Comparison of ENCODE assay signal across 14 cellular contexts in the genomic region with DNA sequence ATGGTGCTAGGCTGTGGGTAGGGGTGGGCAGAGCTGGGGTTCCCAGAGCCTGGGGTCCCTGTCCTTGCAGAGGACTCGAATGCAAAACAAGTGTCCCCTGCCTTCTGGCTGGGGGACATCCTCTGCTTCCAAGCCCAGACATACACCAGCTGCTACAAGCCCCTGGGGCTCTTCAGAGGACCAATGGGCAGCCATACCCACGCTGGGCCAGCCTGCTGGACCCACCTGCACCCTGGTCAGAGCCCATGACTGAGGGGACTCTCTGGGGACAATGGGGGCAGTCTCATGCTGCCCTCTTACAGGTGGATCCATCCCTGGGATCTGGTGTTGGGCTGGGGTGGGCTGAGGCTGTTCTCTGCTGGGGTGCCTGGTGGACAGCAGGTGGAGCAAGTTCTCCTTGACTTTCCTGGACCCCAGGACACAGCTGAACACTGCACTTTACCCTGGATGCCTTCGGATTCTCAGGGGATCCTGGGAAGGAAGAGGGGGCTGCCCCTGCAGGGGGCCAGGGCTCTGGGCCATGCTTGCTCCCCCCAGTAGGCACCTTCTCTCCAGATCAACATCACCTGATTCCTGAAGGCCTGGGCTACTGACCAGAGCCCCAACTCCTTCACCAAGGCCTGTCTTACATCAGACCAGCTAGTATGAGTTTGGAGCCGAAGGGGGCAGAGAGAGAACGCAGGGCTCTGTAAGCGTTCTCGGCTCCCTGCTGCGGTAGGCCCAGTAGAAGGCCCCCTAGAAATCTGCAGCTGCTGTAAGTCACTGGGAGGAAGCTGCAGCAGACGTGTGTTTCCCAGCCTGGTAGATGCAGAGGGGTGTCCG. TPM values are rescaled to one million over a fixed set of nuclear protein-coding genes. Genes with fewer than 3 reads are reported as not detected.
DNase-seq lines count a peak whose midpoint lies in the region; ATAC-seq and TF ChIP-seq lines count a peak whose summit lies in the region.
"Had no signal": no experiment of that assay in that cellular context is flagged by ENCODE, and none has a peak within 500 bp of the region (broad histone marks: within the 10 kb centered on the region; RNA-seq: fewer than 3 reads in every experiment).

No MANE protein-coding gene starts in this region.

- H3K9me3 Mint-ChIP-seq in endodermal cell = no peaks in the 10 kb centered on the region
- H3K9me3 Mint-ChIP-seq: CD4-positive, alpha-beta memory T cell had no signal

- H3K4me1 ChIP-seq in endodermal cell (ENCODE audit: control insufficient read depth, insufficient read depth, low read length) = no peaks in the 10 kb centered on the region
- H3K4me1 ChIP-seq: A549, BE2C had no signal

- no peak overlapping the region for H3K4me3 ChIP-seq in H7 (ENCODE audit: insufficient read depth, low read depth, low read length)
- no peak overlapping the region for H3K4me3 ChIP-seq in NB4 (ENCODE audit: low read depth, low read length)
- no peak overlapping the region for H3K4me3 ChIP-seq in endodermal cell (ENCODE audit: low read length)
- H3K4me3 ChIP-seq: A549 had no signal

- 87 to 92% methylated on average over 5 to 10 of the region's 10 CpGs for WGBS in endodermal cell (ENCODE audit: insufficient coverage in 1 of 2, insufficient read length in 1 of 2), 2 experiments

- no peak overlapping the region for H3K27ac Mint-ChIP-seq in endodermal cell

- H3K4me1 Mint-ChIP-seq in endodermal cell = no peaks in the 10 kb centered on the region
- H3K4me1 Mint-ChIP-seq: CD4-positive, alpha-beta memory T cell had no signal

- H3K27ac ChIP-seq in endodermal cell (ENCODE audit: low read depth, low read length) = no peak overlapping the region
- H3K27ac ChIP-seq: A549, C4-2B had no signal

- peaks cover 3% of the 10 kb centered on the region for H3K27me3 Mint-ChIP-seq in endodermal cell (ENCODE audit: insufficient read depth)
- H3K27me3 Mint-ChIP-seq: CD4-positive, alpha-beta memory T cell had no signal

- peak; percentile 34 for DNase-seq in H7
- DNase-seq in NB4 (ENCODE audit: low read depth) = no peak
- no peak for DNase-seq in endodermal cell
- no peak for DNase-seq in HUDEP-2 (lab: John Stamatoyannopoulos, UW; ENCODE audit: unreplicated experiment in 76 of 76)
- DNase-seq in hepatic stellate cell (ENCODE audit: low spot score) = no peak
- DNase-seq: BE2C; CD4-positive, alpha-beta memory T cell; DMS79; EL had no signal

- H3K9me3 ChIP-seq in endodermal cell (ENCODE audit: control insufficient read depth, low read length) = no peaks in the 10 kb centered on the region
- H3K9me3 ChIP-seq: A549, BE2C had no signal

- H3K36me3 Mint-ChIP-seq in endodermal cell (ENCODE audit: low read depth) = no peaks in the 10 kb centered on the region
- H3K36me3 Mint-ChIP-seq: CD4-positive, alpha-beta memory T cell had no signal

- H3K36me3 ChIP-seq in H7 (replicated peaks; ENCODE audit: control insufficient read depth, insufficient read depth, low read length) = no peaks in the 10 kb centered on the region
- no peaks in the 10 kb centered on the region for H3K36me3 ChIP-seq in endodermal cell (ENCODE audit: control insufficient read depth, insufficient read depth, low read length)
- H3K36me3 ChIP-seq: BE2C had no signal

- H3K9ac ChIP-seq in endodermal cell (ENCODE audit: extremely low read depth, low read length, poor library complexity, severe bottlenecking) = no peak overlapping the region

- ATAC-seq in GM21786 (IDR thresholded peaks at IDR 0.05; ENCODE audit: unreplicated experiment) = no peak

- H3K4me3 Mint-ChIP-seq in endodermal cell = no peak overlapping the region
- H3K4me3 Mint-ChIP-seq: CD4-positive, alpha-beta memory T cell had no signal

- H3K27me3 ChIP-seq in H7 (ENCODE audit: control insufficient read depth, insufficient read depth, low read length) = no peaks in the 10 kb centered on the region
- H3K27me3 ChIP-seq in endodermal cell (ENCODE audit: control insufficient read depth, insufficient read depth, low read length, poor library complexity, severe bottlenecking) = no peaks in the 10 kb centered on the region
- H3K27me3 ChIP-seq: BE2C had no signal

- no peak for TF ChIP-seq POLR2A in NB4 (IDR thresholded peaks at IDR 0.05; ENCODE audit: extremely low read depth, insufficient read length)

- TF ChIP-seq CTCF in NB4 (IDR thresholded peaks at IDR 0.05; ENCODE audit: low read depth, low read length) (peak; percentile 8), endodermal cell (conservative IDR thresholded peaks at IDR 0.05) (peak; percentile 41)

RNA-seq across cellular contexts. Expression of a gene that starts 7.2 kb away (rescaled TPM):
- total RNA-seq in H7 (2014; rRNA removed; shearing (Covaris generic)) = 125 and 169 TPM in 2 replicates
- 100 to 1,000 TPM; 153 to 156 TPM for total RNA-seq in endodermal cell
- 79.8 TPM for polyA plus RNA-seq in endodermal cell (2013, experiment 1 of 2)
- 75.8 TPM for polyA plus RNA-seq in endodermal cell (2013, experiment 2 of 2)

RNA-seq across cellular contexts. Expression of a gene that starts 18.1 kb away (rescaled TPM):
- 14.7 and 23.8 TPM in 2 replicates for total RNA-seq in H7 (2014; rRNA removed; shearing (Covaris generic))
- total RNA-seq in endodermal cell = 10 to 100 TPM; 20.2 to 25.7 TPM
- 9.0 TPM for polyA plus RNA-seq in endodermal cell (2013, experiment 1 of 2)
- 8.1 TPM for polyA plus RNA-seq in endodermal cell (2013, experiment 2 of 2)
- total RNA-seq: HT1080 had no signal

RNA-seq across cellular contexts. Expression of a gene that starts 39.7 kb away (rescaled TPM):
- 79.8 and 118 TPM in 2 replicates for total RNA-seq in H7 (2014; rRNA removed; shearing (Covaris generic))
- 100 to 1,000 TPM; 150 to 224 TPM for total RNA-seq in endodermal cell
- 142 TPM for polyA plus RNA-seq in endodermal cell (2013, experiment 1 of 2)
- polyA plus RNA-seq in endodermal cell (2013, experiment 2 of 2) = 131 TPM

RNA-seq across cellular contexts. Expression of a gene that starts 46.1 kb away (rescaled TPM):
- 0.28 and 1.1 TPM in 2 replicates for total RNA-seq in H7 (2014; rRNA removed; shearing (Covaris generic))
- total RNA-seq in endodermal cell = under 1 TPM; 0.11 to 0.24 TPM
- 0.11 TPM for polyA plus RNA-seq in endodermal cell (2013, experiment 1 of 2)
- polyA plus RNA-seq in endodermal cell (2013, experiment 2 of 2) = not detected
- total RNA-seq: CD4-positive, alpha-beta memory T cell; HT1080 had no signal
- polyA plus RNA-seq: AG04450; CD4-positive, alpha-beta memory T cell had no signal
